In the genomic region with DNA sequence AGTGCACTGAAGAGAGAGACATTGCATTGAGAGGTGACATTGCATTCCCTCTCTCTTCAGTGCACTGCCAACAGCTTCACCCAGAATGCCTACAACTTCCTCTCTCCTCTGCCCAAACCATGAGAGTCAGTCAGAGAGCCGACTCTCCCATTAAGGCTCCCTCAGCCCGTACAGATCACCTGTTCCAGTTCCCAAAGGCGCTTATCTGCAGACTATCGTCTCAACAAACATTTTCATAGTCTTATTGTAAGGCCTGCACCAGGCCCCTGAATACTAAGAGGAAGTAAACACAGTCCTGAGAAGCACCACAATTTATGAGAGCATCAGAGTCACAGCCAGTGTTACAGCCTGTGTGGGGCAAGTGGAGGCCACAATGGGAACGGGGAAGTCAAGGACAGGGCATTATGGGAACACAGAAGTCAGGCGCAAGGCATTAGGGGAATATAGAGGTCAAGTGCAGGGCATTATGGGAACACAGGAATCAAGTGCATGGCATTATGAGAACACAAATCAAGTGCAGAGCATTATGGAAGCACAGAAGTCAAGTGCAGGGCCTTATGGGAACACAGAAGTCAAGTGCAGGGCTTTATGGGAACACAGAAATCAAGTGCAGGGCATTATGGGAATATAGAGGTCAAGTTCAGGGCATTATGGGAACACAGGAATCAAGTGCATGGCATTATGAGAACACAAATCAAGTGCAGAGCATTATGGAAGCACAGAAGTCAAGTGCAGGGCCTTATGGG, we compare ENCODE assay signal across 8 cellular contexts. TPM values are rescaled to one million over a fixed set of nuclear protein-coding genes. Genes with fewer than 3 reads are reported as not detected.
DNase-seq lines count a peak whose midpoint lies in the region; ATAC-seq, FAIRE-seq and TF ChIP-seq lines count a peak whose summit lies in the region.
"Not testable (repeated sequence)": the region's sequence is repeated elsewhere in the genome, so short reads cannot be mapped to it uniquely, and the experiment has no call there.

No MANE protein-coding gene starts in this region.

- not testable (repeated sequence) for H4K20me1 ChIP-seq in K562 (replicated peaks; ENCODE audit: control insufficient read depth, insufficient read depth, low read length)

- intact Hi-C loops in activated B cell treated with CpG ODN at 0.5 μM for 24 hours (cut with micrococcal nuclease); K562 (cut with micrococcal nuclease); left ventricle myocardium superior (cut with micrococcal nuclease); naive thymus-derived CD4-positive, alpha-beta T cell (cut with micrococcal nuclease); upper lobe of right lung (cut with DNase I): not testable (repeated sequence)

- H3K9me1 ChIP-seq in K562 (ENCODE audit: control insufficient read depth, insufficient read depth, low read length), result not testable (repeated sequence)

- FAIRE-seq in K562 (lab: Jason Lieb, UNC), result peak; percentile 60

- H3K9me3 Mint-ChIP-seq in CD8-positive, alpha-beta memory T cell; activated B cell treated with CpG ODN at 0.5 μM for 24 hours; naive thymus-derived CD4-positive, alpha-beta T cell: not testable (repeated sequence)

- not testable (repeated sequence) for H3K4me2 ChIP-seq in K562 (ENCODE audit: insufficient read depth, low read length)

- TF ChIP-seq CTCF in activated B cell treated with CpG ODN at 0.5 μM for 24 hours (IDR thresholded peaks at IDR 0.05); K562 (IDR thresholded peaks at IDR 0.05 in 2 of 3, conservative IDR thresholded peaks at IDR 0.05 in 1 of 3; ENCODE audit: insufficient read depth in 2 of 3, low read depth in 1 of 3, low read length in 3 of 3); upper lobe of right lung (IDR thresholded peaks at IDR 0.05): not testable (repeated sequence)

- H2AFZ ChIP-seq in K562 (ENCODE audit: low read depth, low read length), result not testable (repeated sequence)

- 51% methylated on average over 6 of the region's 6 CpGs for WGBS in K562 (ENCODE audit: insufficient coverage, low coverage, missing lambda C conversion rate)

- not testable (repeated sequence) for H3K36me3 ChIP-seq in CD8-positive, alpha-beta memory T cell (ENCODE audit: insufficient read depth, low read length); K562 (ENCODE audit: control insufficient read depth, insufficient read depth, low read length); naive thymus-derived CD4-positive, alpha-beta T cell (ENCODE audit: control insufficient read depth in 2 of 3, insufficient read depth in 3 of 3, low read length in 3 of 3); upper lobe of right lung

- H3K4me3 ChIP-seq in CD8-positive, alpha-beta memory T cell (ENCODE audit: low read length); K562; naive thymus-derived CD4-positive, alpha-beta T cell (ENCODE audit: low read length); upper lobe of right lung: not testable (repeated sequence)

- not testable (repeated sequence) for BruUV-seq in K562 (replicated peaks; lab: Mats Ljungman, UMichigan)

- POLR2A ChIA-PET in CD8-positive, alpha-beta memory T cell (lab: Charles Lee); naive thymus-derived CD4-positive, alpha-beta T cell (lab: Charles Lee): not testable (repeated sequence)
- POLR2A ChIA-PET in activated B cell treated with CpG ODN at 0.5 μM for 24 hours (lab: Charles Lee) (interaction anchor here (0.5 kb wide), 1 partner anchor 74 kb away, joined by 4 read pairs; no protein-coding TSS in a partner anchor), K562 (lab: Yijun Ruan, JAX) (interaction anchor here (1.2 kb wide), 1 partner anchor 20 kb away, joined by 3 read pairs; no protein-coding TSS in a partner anchor)

- H3K4me3 Mint-ChIP-seq in CD8-positive, alpha-beta memory T cell, result peak overlapping the region in 4 of 7 donors; percentile 17 to 81 (median 42)
- not testable (repeated sequence) for H3K4me3 Mint-ChIP-seq in activated B cell treated with CpG ODN at 0.5 μM for 24 hours
- H3K4me3 Mint-ChIP-seq in naive thymus-derived CD4-positive, alpha-beta T cell, result peak overlapping the region in 1 of 10 donors; percentile 51

- H3K4me1 Mint-ChIP-seq in CD8-positive, alpha-beta memory T cell, result peaks cover 65 to 85% (median 82%) of the 10 kb centered on the region in 3 donors
- H3K4me1 Mint-ChIP-seq in activated B cell treated with CpG ODN at 0.5 μM for 24 hours, result peaks cover 55% of the 10 kb centered on the region
- H3K4me1 Mint-ChIP-seq in naive thymus-derived CD4-positive, alpha-beta T cell, result peaks cover 14 to 69% (median 52%) of the 10 kb centered on the region in 7 donors

- TF ChIP-seq EP300 in K562 (IDR thresholded peaks at IDR 0.05; ENCODE audit: low read length), result not testable (repeated sequence)

- H3K9ac ChIP-seq in K562 (ENCODE audit: insufficient read depth in 1 of 2, low read depth in 2 of 2, low read length in 2 of 2), result not testable (repeated sequence)

- H3K4me1 ChIP-seq in CD8-positive, alpha-beta memory T cell (ENCODE audit: insufficient read depth, low read length), result peaks cover 59% of the 10 kb centered on the region
- H3K4me1 ChIP-seq in K562 (replicated peaks in 1 of 2; ENCODE audit: control insufficient read depth in 2 of 2, insufficient read depth in 2 of 2, low read length in 2 of 2), result peaks cover 0 to 11% of the 10 kb centered on the region in 2 experiments; a peak in 4 of 5 replicates
- H3K4me1 ChIP-seq in naive thymus-derived CD4-positive, alpha-beta T cell (ENCODE audit: control insufficient read depth in 2 of 2, insufficient read depth in 2 of 2, low read length in 2 of 2), result peaks cover 9 to 53% of the 10 kb centered on the region in 2 donors
- H3K4me1 ChIP-seq in upper lobe of right lung, result peaks cover 13% of the 10 kb centered on the region

- ATAC-seq in activated B cell treated with CpG ODN at 0.5 μM for 24 hours (ENCODE audit: low read depth) (peak; percentile 28), left ventricle myocardium superior (peak; percentile 74), upper lobe of right lung (peak; percentile 73)
- not testable (repeated sequence) for ATAC-seq in K562
- ATAC-seq in naive thymus-derived CD4-positive, alpha-beta T cell, result peak; percentile 54

- H3K36me3 Mint-ChIP-seq in CD8-positive, alpha-beta memory T cell; activated B cell treated with CpG ODN at 0.5 μM for 24 hours (ENCODE audit: low read depth): not testable (repeated sequence)
- H3K36me3 Mint-ChIP-seq in naive thymus-derived CD4-positive, alpha-beta T cell, result peaks cover 0 to 16% (median 0%) of the 10 kb centered on the region in 5 donors

- H3K27ac ChIP-seq in CD8-positive, alpha-beta memory T cell (ENCODE audit: low read depth, low read length); K562 (ENCODE audit: extremely low read depth, low read depth, low read length); naive thymus-derived CD4-positive, alpha-beta T cell (ENCODE audit: low read depth, low read length); upper lobe of right lung: not testable (repeated sequence)

- H3K27me3 Mint-ChIP-seq in CD8-positive, alpha-beta memory T cell; activated B cell treated with CpG ODN at 0.5 μM for 24 hours; naive thymus-derived CD4-positive, alpha-beta T cell: not testable (repeated sequence)

- not testable (repeated sequence) for H3K9me3 ChIP-seq in CD8-positive, alpha-beta memory T cell (ENCODE audit: low read length); K562 (replicated peaks; ENCODE audit: control insufficient read depth, insufficient read depth, low read depth, low read length); naive thymus-derived CD4-positive, alpha-beta T cell (ENCODE audit: control insufficient read depth in 2 of 3, low read length in 3 of 3); upper lobe of right lung

- CTCF ChIA-PET in CD8-positive, alpha-beta memory T cell (lab: Charles Lee), result interaction anchor here (1.3 kb wide), 1 partner anchor 50 kb away, joined by 4 read pairs; no protein-coding TSS in a partner anchor
- CTCF ChIA-PET in activated B cell treated with CpG ODN at 0.5 μM for 24 hours (lab: Charles Lee), result interaction anchor here (0.6 to 0.8 kb wide), 2 partner anchors 53 to 142 kb away, joined by 3 read pairs; no protein-coding TSS in a partner anchor
- CTCF ChIA-PET in K562 (lab: Yijun Ruan, JAX; ENCODE audit: low intra/inter-chr PET ratio); naive thymus-derived CD4-positive, alpha-beta T cell (lab: Charles Lee): not testable (repeated sequence)

- not testable (repeated sequence) for TF ChIP-seq POLR2A in K562 (conservative IDR thresholded peaks at IDR 0.05)

- not testable (repeated sequence) for DNase-seq in CD8-positive, alpha-beta memory T cell; activated B cell treated with CpG ODN at 0.5 μM for 24 hours; K562 (ENCODE audit: extremely low read depth in 1 of 4, low spot score in 3 of 4); left ventricle myocardium superior; naive thymus-derived CD4-positive, alpha-beta T cell; upper lobe of right lung
- peak; percentile 59 to 72 for DNase-seq in Kasumi-1 (lab: John Stamatoyannopoulos, UW)
- peak; percentile 44 for DNase-seq in OCI-M1 (lab: John Stamatoyannopoulos, UW)

- TF ChIP-seq RAD21 in K562 (CRISPR knock-in tag; conservative IDR thresholded peaks at IDR 0.05 in 1 of 2, IDR thresholded peaks at IDR 0.05 in 1 of 2), result not testable (repeated sequence)

- H3K79me2 ChIP-seq in K562 (ENCODE audit: control insufficient read depth, insufficient read depth, low read length), result not testable (repeated sequence)

- in situ Hi-C loops in K562 (cut with MboI), result not testable (repeated sequence)

- H3K27me3 ChIP-seq in CD8-positive, alpha-beta memory T cell (ENCODE audit: insufficient read depth, low read length, poor library complexity, severe bottlenecking); K562 (ENCODE audit: control insufficient read depth in 2 of 2, insufficient read depth in 2 of 2, low read length in 2 of 2); naive thymus-derived CD4-positive, alpha-beta T cell (ENCODE audit: control insufficient read depth in 2 of 2, insufficient read depth in 2 of 2, low read length in 2 of 2); upper lobe of right lung: not testable (repeated sequence)

- peak overlapping the region; percentile 26 to 91 (median 86) for H3K27ac Mint-ChIP-seq in CD8-positive, alpha-beta memory T cell
- H3K27ac Mint-ChIP-seq in activated B cell treated with CpG ODN at 0.5 μM for 24 hours, result peak overlapping the region; percentile 81
- H3K27ac Mint-ChIP-seq in naive thymus-derived CD4-positive, alpha-beta T cell, result peak overlapping the region in 3 of 9 donors; percentile 66 to 76 (median 75)

RNA-seq across cellular contexts. Expression of gene GFOD1, which starts 53.5 kb away (rescaled TPM):
- 1 to 10 TPM; 8.2 to 8.7 TPM for total RNA-seq in CD8-positive, alpha-beta memory T cell
- 3.6 TPM for polyA plus RNA-seq in CD8-positive, alpha-beta memory T cell
- total RNA-seq in activated B cell treated with CpG ODN at 0.5 μM for 24 hours, result 8.3 and 8.4 TPM in 2 replicates
- 13.1 and 17.7 TPM in 2 replicates for total RNA-seq in K562 (2011; cell fraction: chromatin; rRNA removed; ENCODE audit: low replicate concordance)
- 8.6 and 9.2 TPM in 2 replicates for total RNA-seq in K562 (2011; cell fraction: nucleolus; rRNA removed)
- total RNA-seq in K562 (2011; cell fraction: nucleoplasm; rRNA removed), result 12.8 and 23.1 TPM in 2 replicates
- 8.3 and 10.3 TPM in 2 replicates for total RNA-seq in K562 (2014; rRNA removed)
- total RNA-seq in K562 (2014; rRNA removed; fragmentation: Illumina TruSeq; extraction: Trizol), result 10.8 and 11.0 TPM in 2 replicates
- 10.5 and 10.8 TPM in 2 replicates for total RNA-seq in K562 (2015; rRNA removed; fragmentation: Illumina TruSeq; extraction: Trizol)
- total RNA-seq in K562 (2021), result 10.3 and 12.0 TPM in 2 replicates
- polyA plus RNA-seq in K562 (2011; rRNA removed), result 3.6 and 3.8 TPM in 2 replicates
- polyA plus RNA-seq in K562 (2011; cell fraction: cytosol; rRNA removed), result 3.0 and 4.7 TPM in 2 replicates
- 3.3 and 5.0 TPM in 2 replicates for polyA plus RNA-seq in K562 (2011; cell fraction: nucleus; rRNA removed)
- polyA plus RNA-seq in K562 (2012), result 3.6 and 6.6 TPM in 2 replicates
- polyA plus RNA-seq in K562 (2014; fragmentation: Illumina TruSeq; extraction: Trizol), result 7.4 and 8.0 TPM in 2 replicates
- 1 to 10 TPM; 5.4 to 5.9 TPM for polyA plus RNA-seq in K562 (2014; fragmentation: Nextera tagmentation; extraction: Ambion mirVana)
- polyA plus RNA-seq in K562 (2014; rRNA removed), result 7.0 and 8.2 TPM in 2 replicates
- 7.9 and 8.5 TPM in 2 replicates for polyA minus RNA-seq in K562 (2011; rRNA and poly(A)+ RNA removed)
- polyA minus RNA-seq in K562 (2011; cell fraction: cytosol; rRNA and poly(A)+ RNA removed), result 3.9 and 7.1 TPM in 2 replicates
- 8.1 and 9.6 TPM in 2 replicates for polyA minus RNA-seq in K562 (2011; cell fraction: nucleus; rRNA and poly(A)+ RNA removed)
- total RNA-seq in left ventricle myocardium superior, result 33.7 TPM
- 10 to 100 TPM in 1 of 5 experiments, 1 to 10 TPM in 2, under 1 TPM in 2; 0.73 to 10.8 (median 2.0) TPM for total RNA-seq in naive thymus-derived CD4-positive, alpha-beta T cell
- under 1 TPM in 1 of 2 donors, not detected in 1; 0.24 TPM for polyA plus RNA-seq in naive thymus-derived CD4-positive, alpha-beta T cell
- total RNA-seq in upper lobe of right lung, result 33.7 TPM
